In the genomic region with DNA sequence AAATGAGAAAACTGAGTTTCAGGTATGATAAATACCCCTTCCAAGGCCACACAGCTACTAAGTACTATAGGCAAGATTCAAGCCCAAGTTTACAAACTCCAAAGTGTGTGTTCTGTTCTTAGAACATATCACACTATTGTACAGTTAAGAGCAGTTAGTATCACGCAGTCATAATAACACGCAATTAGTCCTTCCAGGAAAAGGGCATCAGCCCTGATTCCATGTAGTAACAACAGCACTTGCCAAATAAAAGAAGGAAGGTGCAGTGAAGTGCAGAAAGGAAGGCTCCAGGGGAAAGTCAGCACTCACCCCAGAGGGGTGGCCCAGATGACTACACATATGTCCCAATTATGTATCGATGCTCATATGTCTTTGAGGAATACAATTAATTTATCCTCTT, we compare ENCODE assay signal across 27 cellular contexts. TPM values are rescaled to one million over a fixed set of nuclear protein-coding genes. Genes with fewer than 3 reads are reported as not detected.
DNase-seq lines count a peak whose midpoint lies in the region; ATAC-seq and TF ChIP-seq lines count a peak whose summit lies in the region.
"Had no signal": no experiment of that assay in that cellular context is flagged by ENCODE, and none has a peak within 500 bp of the region (broad histone marks: within the 10 kb centered on the region; RNA-seq: fewer than 3 reads in every experiment).

No MANE protein-coding gene starts in this region.

- ATAC-seq in activated naive CD8-positive, alpha-beta T cell treated with anti-CD3 and anti-CD28 coated beads, Interleukin-2, amount 50 U/mL, for 24 hours, result no peak
- no peak for ATAC-seq in naive B cell (ENCODE audit: low read depth in 2 of 2)
- ATAC-seq: K562, lower lobe of right lung, psoas muscle had no signal

- H3K79me2 ChIP-seq in OCI-LY1 (ENCODE audit: insufficient read depth, low read length), result peaks cover 70% of the 10 kb centered on the region

- H3K9ac ChIP-seq in OCI-LY1 (ENCODE audit: low read length), result peak overlapping the region; percentile 13; the same call in 1 of the 2 replicates

- no peak overlapping the region for H3K27ac ChIP-seq in OCI-LY1 (ENCODE audit: low read depth, low read length, poor library complexity, severe bottlenecking)
- H3K27ac ChIP-seq: lower lobe of right lung, psoas muscle, SJSA1, suprapubic skin, WERI-Rb-1 had no signal

- H3K9me3 ChIP-seq in OCI-LY1 (ENCODE audit: low read length), result no peaks in the 10 kb centered on the region
- H3K9me3 ChIP-seq: Caco-2, lower lobe of right lung, psoas muscle, SJSA1, suprapubic skin had no signal

- TF ChIP-seq CTCF in OCI-LY1 (IDR thresholded peaks at IDR 0.05; ENCODE audit: low read length), result no peak

- H3K27me3 ChIP-seq in OCI-LY1 (ENCODE audit: insufficient read depth, low read length), result no peaks in the 10 kb centered on the region
- H3K27me3 ChIP-seq: SJSA1, suprapubic skin had no signal

- peaks cover 50% of the 10 kb centered on the region for H3K4me1 ChIP-seq in OCI-LY1 (ENCODE audit: insufficient read depth, low read length, severe bottlenecking)
- H3K4me1 ChIP-seq: Caco-2, lower lobe of right lung, psoas muscle, suprapubic skin had no signal

- H3F3A ChIP-seq in OCI-LY1 (ENCODE audit: insufficient read depth, low read length), result no peaks in the 10 kb centered on the region

- H3K27ac Mint-ChIP-seq in activated naive CD8-positive, alpha-beta T cell treated with anti-CD3 and anti-CD28 coated beads, Interleukin-2, amount 50 U/mL, for 24 hours, result no peak overlapping the region
- H3K27ac Mint-ChIP-seq in activated naive CD8-positive, alpha-beta T cell treated with anti-CD3 and anti-CD28 coated beads for 36 hours, result no peak overlapping the region
- peak overlapping the region; percentile 16 to 74 (median 46) for H3K27ac Mint-ChIP-seq in naive B cell
- H3K27ac Mint-ChIP-seq: activated naive CD8-positive, alpha-beta T cell; HFFc6 had no signal

- no peak for DNase-seq in activated naive CD8-positive, alpha-beta T cell treated with anti-CD3 and anti-CD28 coated beads, Interleukin-2, amount 50 U/mL, for 24 hours
- DNase-seq in activated naive CD8-positive, alpha-beta T cell treated with anti-CD3 and anti-CD28 coated beads for 36 hours, result no peak
- no peak for DNase-seq in naive B cell
- DNase-seq in T-helper 9 cell, result no peak
- DNase-seq in H4 (ENCODE audit: low spot score), result no peak
- no peak for DNase-seq in activated CD4-positive, CD25-positive, alpha-beta regulatory T cell (lab: John Stamatoyannopoulos, UW)
- DNase-seq: activated CD8-positive, alpha-beta memory T cell treated with anti-CD3 and anti-CD28 coated beads, Interleukin-2, amount 50 U/mL, for 48 hours; Caco-2; caudate nucleus; DMS79 treated with DMSO at 0.1 percent for 48 hours; HFFc6; lower lobe of right lung; NCI-H510A treated with DMSO at 0.1 percent for 48 hours; psoas muscle; WERI-Rb-1 had no signal

- H3K36me3 ChIP-seq in OCI-LY1 (ENCODE audit: insufficient read depth, low read length), result peaks cover 47% of the 10 kb centered on the region
- H3K36me3 ChIP-seq: lower lobe of right lung, SJSA1, suprapubic skin, WERI-Rb-1 had no signal

- peak overlapping the region; percentile 69 for H3K4me2 ChIP-seq in OCI-LY1 (ENCODE audit: low read length)

- H2AFZ ChIP-seq in OCI-LY1 (ENCODE audit: low read length), result no peak overlapping the region

- peak overlapping the region; percentile 91 for H3K4me3 ChIP-seq in GM08714 (ENCODE audit: low read length)
- peak overlapping the region; percentile 50 for H3K4me3 ChIP-seq in OCI-LY1 (ENCODE audit: low read depth, low read length, poor library complexity, severe bottlenecking)
- H3K4me3 ChIP-seq: K562, lower lobe of right lung, psoas muscle, SJSA1, skin epidermis, suprapubic skin had no signal

- H3K36me3 Mint-ChIP-seq in activated naive CD8-positive, alpha-beta T cell treated with anti-CD3 and anti-CD28 coated beads, Interleukin-2, amount 50 U/mL, for 24 hours (ENCODE audit: low read depth), result peaks cover 8% of the 10 kb centered on the region
- peaks cover 11% of the 10 kb centered on the region for H3K36me3 Mint-ChIP-seq in activated naive CD8-positive, alpha-beta T cell treated with anti-CD3 and anti-CD28 coated beads for 36 hours
- H3K36me3 Mint-ChIP-seq in naive B cell, result peaks cover 11 to 15% of the 10 kb centered on the region in 2 donors

- H3K9me2 ChIP-seq in OCI-LY1 (ENCODE audit: low read depth, low read length), result no peaks in the 10 kb centered on the region

- no peaks in the 10 kb centered on the region for H4K20me1 ChIP-seq in OCI-LY1 (ENCODE audit: insufficient read depth, low read length)

- H3K4me3 Mint-ChIP-seq in activated naive CD8-positive, alpha-beta T cell treated with anti-CD3 and anti-CD28 coated beads, Interleukin-2, amount 50 U/mL, for 24 hours, result peak overlapping the region; percentile 14
- H3K4me3 Mint-ChIP-seq in activated naive CD8-positive, alpha-beta T cell treated with anti-CD3 and anti-CD28 coated beads for 36 hours, result no peak overlapping the region
- H3K4me3 Mint-ChIP-seq in naive B cell, result peak overlapping the region; percentile 46 to 78 (median 70)
- H3K4me3 Mint-ChIP-seq: activated naive CD8-positive, alpha-beta T cell; HFFc6 had no signal

- H3K9me3 Mint-ChIP-seq in activated naive CD8-positive, alpha-beta T cell treated with anti-CD3 and anti-CD28 coated beads, Interleukin-2, amount 50 U/mL, for 24 hours, result no peaks in the 10 kb centered on the region
- H3K9me3 Mint-ChIP-seq in activated naive CD8-positive, alpha-beta T cell treated with anti-CD3 and anti-CD28 coated beads for 36 hours, result no peaks in the 10 kb centered on the region
- H3K9me3 Mint-ChIP-seq in naive B cell, result no peaks in the 10 kb centered on the region
- H3K9me3 Mint-ChIP-seq: HFFc6 had no signal

- H3K4me1 Mint-ChIP-seq in activated naive CD8-positive, alpha-beta T cell treated with anti-CD3 and anti-CD28 coated beads, Interleukin-2, amount 50 U/mL, for 24 hours, result peaks cover 30% of the 10 kb centered on the region
- H3K4me1 Mint-ChIP-seq in activated naive CD8-positive, alpha-beta T cell treated with anti-CD3 and anti-CD28 coated beads for 36 hours, result peaks cover 13% of the 10 kb centered on the region
- peaks cover 28 to 46% (median 33%) of the 10 kb centered on the region in 3 donors for H3K4me1 Mint-ChIP-seq in naive B cell

- H3K27me3 Mint-ChIP-seq in activated naive CD8-positive, alpha-beta T cell treated with anti-CD3 and anti-CD28 coated beads, Interleukin-2, amount 50 U/mL, for 24 hours, result no peaks in the 10 kb centered on the region
- no peaks in the 10 kb centered on the region for H3K27me3 Mint-ChIP-seq in activated naive CD8-positive, alpha-beta T cell treated with anti-CD3 and anti-CD28 coated beads for 36 hours
- H3K27me3 Mint-ChIP-seq in naive B cell, result no peaks in the 10 kb centered on the region
- H3K27me3 Mint-ChIP-seq: activated naive CD8-positive, alpha-beta T cell had no signal

RNA-seq across cellular contexts. Expression of a gene that starts 4.4 kb away (rescaled TPM):
- total RNA-seq in activated naive CD8-positive, alpha-beta T cell treated with anti-CD3 and anti-CD28 coated beads for 36 hours, result 1 to 10 TPM; 3.1 to 3.4 TPM
- polyA plus RNA-seq in naive B cell (ENCODE audit: low read depth in 6 of 6), result 10 to 100 TPM; 15.2 to 39.8 (median 32.9) TPM
- total RNA-seq in H4 (2014; rRNA removed; shearing (Covaris generic)), result not detected in 2 replicates
- total RNA-seq: astrocyte, Caco-2, dermis microvascular lymphatic vessel endothelial cell, endothelial cell of umbilical vein, glomerular endothelial cell, HFFc6, SJSA1 had no signal
- polyA plus RNA-seq: endothelial cell of umbilical vein, K562, keratinocyte had no signal

Comparison
In these comparisons a context has a peak if more than half of its experiments do, and no peak if none do; other contexts are left out.
1. H3K27ac Mint-ChIP-seq: peak in naive B cell (6 of 6); none in activated naive CD8-positive, alpha-beta T cell treated with anti-CD3 and anti-CD28 coated beads, Interleukin-2, amount 50 U/mL, for 24 hours (single experiment) and activated naive CD8-positive, alpha-beta T cell treated with anti-CD3 and anti-CD28 coated beads for 36 hours (single experiment).